8 cellular contexts compared by ENCODE assay signal in the genomic region with DNA sequence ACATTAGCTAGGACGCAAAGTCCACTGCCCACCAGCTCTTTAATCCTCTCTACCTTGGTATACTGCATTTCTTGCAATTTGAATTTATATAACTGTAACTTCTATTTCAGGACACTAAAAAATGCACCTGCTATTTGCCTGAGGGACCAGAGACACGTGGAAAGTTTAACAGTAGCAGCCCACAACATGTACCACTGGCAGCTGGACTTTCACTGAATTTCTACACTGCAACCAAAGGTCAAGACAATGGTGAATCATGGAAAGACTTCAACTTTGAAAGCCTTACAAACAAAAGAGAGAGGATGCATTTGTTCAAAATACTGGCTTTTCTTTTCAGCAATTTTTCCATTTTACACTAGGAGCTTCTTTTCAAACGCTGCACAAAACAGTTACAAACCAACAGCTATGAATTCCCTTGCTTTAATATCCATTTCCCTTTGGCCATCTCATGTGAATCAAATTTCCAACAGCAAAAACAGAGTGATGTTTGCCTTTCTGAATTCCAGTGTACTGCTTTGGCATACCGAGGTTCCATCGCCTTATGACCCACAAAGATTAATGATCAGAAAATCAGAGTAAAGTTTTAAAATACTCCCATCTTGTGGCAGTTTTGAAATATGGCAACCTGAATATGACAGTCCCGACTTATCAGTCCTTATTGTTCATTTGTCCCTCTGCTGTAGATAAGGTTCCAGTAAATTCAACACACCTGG. TPM values are rescaled to one million over a fixed set of nuclear protein-coding genes. Genes with fewer than 3 reads are reported as not detected.
A peak's percentile ranks its signal among the peaks of the same experiment; 100 is the strongest.
DNase-seq lines count a peak whose midpoint lies in the region; ATAC-seq and TF ChIP-seq lines count a peak whose summit lies in the region.

No MANE protein-coding gene starts in this region.

- H3F3A ChIP-seq in SK-N-SH (replicated peaks; ENCODE audit: insufficient read depth): peaks cover 7% of the 10 kb centered on the region

- H3K27me3 ChIP-seq in SK-N-SH (ENCODE audit: insufficient read depth): no peaks in the 10 kb centered on the region

- WGBS in SK-N-SH (ENCODE audit: low lambda C conversion rate): 54% methylated on average over 6 of the region's 6 CpGs

- peak; percentile 80 for TF ChIP-seq CTCF in C4-2B (conservative IDR thresholded peaks at IDR 0.05)
- TF ChIP-seq CTCF in SK-N-SH (IDR thresholded peaks at IDR 0.05): peak; percentile 72
- TF ChIP-seq CTCF in fibroblast of mammary gland (conservative IDR thresholded peaks at IDR 0.05; ENCODE audit: control insufficient read depth, insufficient read depth, low read depth, low read length): peak; percentile 63
- peak; percentile 71 for TF ChIP-seq CTCF in osteocyte (IDR thresholded peaks at IDR 0.05)

- no peak overlapping the region for H3K9ac ChIP-seq in SK-N-SH

- no peaks in the 10 kb centered on the region for H3K27me3 Mint-ChIP-seq in osteocyte (ENCODE audit: unreplicated experiment)

- no peaks in the 10 kb centered on the region for H3K9me3 Mint-ChIP-seq in osteocyte (ENCODE audit: unreplicated experiment)

- CTCF ChIA-PET in SK-N-SH (lab: Yijun Ruan, JAX): interaction anchor here (0.6 to 5.6 kb wide), 43 partner anchors 8 to 605 kb away, joined by 3 to 111 read pairs (median 4); a partner anchor contains a TSS

- H3K4me1 ChIP-seq in SK-N-SH (ENCODE audit: control insufficient read depth in 1 of 2, insufficient read depth in 2 of 2, low read depth in 1 of 2, low read length in 1 of 2): peaks cover 5 to 8% of the 10 kb centered on the region in 2 experiments; a peak in 2 of 4 replicates

- no peaks in the 10 kb centered on the region for H4K20me1 ChIP-seq in SK-N-SH (ENCODE audit: insufficient read depth)

- H3K27ac Mint-ChIP-seq in osteocyte (ENCODE audit: unreplicated experiment): peak overlapping the region; percentile 17

- no peak overlapping the region for H3K4me3 Mint-ChIP-seq in osteocyte (ENCODE audit: unreplicated experiment)

- no peaks in the 10 kb centered on the region; the same call in 1 of the 2 replicates for H3K9me2 ChIP-seq in SK-N-SH

- peak; percentile 85 for TF ChIP-seq RAD21 in SK-N-SH (IDR thresholded peaks at IDR 0.05; ENCODE audit: low read length)

- DNase-seq in KBM-7 (peak; percentile 61), SK-N-SH (peak; percentile 59), fibroblast of mammary gland (ENCODE audit: low read depth) (peak; percentile 75), osteocyte (ENCODE audit: extremely low spot score, unreplicated experiment) (no peak)
- no peak for DNase-seq in effector CD8-positive, alpha-beta T cell (lab: John Stamatoyannopoulos, UW)

- no peak overlapping the region for H3K4me2 ChIP-seq in SK-N-SH

- H3K36me3 Mint-ChIP-seq in osteocyte (ENCODE audit: unreplicated experiment): no peaks in the 10 kb centered on the region

- peak; percentile 65 for ATAC-seq in GM19035 (IDR thresholded peaks at IDR 0.05; ENCODE audit: unreplicated experiment)
- ATAC-seq in GM18873 (IDR thresholded peaks at IDR 0.05; ENCODE audit: low FRiP score, unreplicated experiment): no peak

- POLR2A ChIA-PET in SK-N-SH (lab: Yijun Ruan, JAX): interaction anchor here (0.5 kb wide), 1 partner anchor 444 kb away, joined by 4 read pairs; no protein-coding TSS in a partner anchor

- H3K27ac ChIP-seq in C4-2B (no peak overlapping the region), SK-N-SH (ENCODE audit: low read depth in 2 of 2, low read length in 1 of 2) (no peak overlapping the region)

- H3K79me2 ChIP-seq in SK-N-SH (ENCODE audit: insufficient read depth): no peaks in the 10 kb centered on the region

- H3K4me3 ChIP-seq in SK-N-SH (ENCODE audit: low read depth in 2 of 2, low read length in 1 of 2) (no peak overlapping the region), fibroblast of mammary gland (ENCODE audit: control insufficient read depth, low read depth, low read length) (no peak overlapping the region)

- peaks cover 15% of the 10 kb centered on the region for H3K4me1 Mint-ChIP-seq in osteocyte (ENCODE audit: unreplicated experiment)

- no peaks in the 10 kb centered on the region for H3K9me3 ChIP-seq in SK-N-SH

- H3K36me3 ChIP-seq in SK-N-SH (replicated peaks in 1 of 2; ENCODE audit: control insufficient read depth in 1 of 2, insufficient read depth in 2 of 2, low read length in 1 of 2): no peaks in the 10 kb centered on the region

- in situ Hi-C loops in KBM-7 (cut with MboI; ENCODE audit: low pct_unique_long_range_greater_than_20kb, low sequenced_read_pairs): no loop called here

- no peak overlapping the region for H2AFZ ChIP-seq in SK-N-SH (ENCODE audit: low read depth)

- no peak for TF ChIP-seq EP300 in SK-N-SH (IDR thresholded peaks at IDR 0.05; ENCODE audit: borderline replicate concordance in 1 of 2, low read depth in 1 of 2, low read length in 1 of 2)

TF ChIP-seq in SK-N-SH, 30 proteins besides CTCF, POLR2A, EP300 and RAD21:
- TF ChIP-seq CHD2 (IDR thresholded peaks at IDR 0.05; ENCODE audit: low read length, partially characterized antibody) (no peak), TAF1 (IDR thresholded peaks at IDR 0.05; ENCODE audit: borderline replicate concordance, low read depth, low read length) (no peak), FOXJ3 (CRISPR knock-in tag; IDR thresholded peaks at IDR 0.05) (no peak), SMC3 (IDR thresholded peaks at IDR 0.05; ENCODE audit: low read depth, low read length) (peak; percentile 67)

RNA-seq across cellular contexts. Expression of a gene that starts 29.9 kb away (rescaled TPM):
- polyA plus RNA-seq in SK-N-SH (2012; rRNA removed): 58.4 and 73.0 TPM in 2 replicates
- polyA plus RNA-seq in SK-N-SH (2012; cell fraction: cytosol; rRNA removed): 98.3 and 151 TPM in 2 replicates
- polyA plus RNA-seq in SK-N-SH (2012; cell fraction: nucleus; rRNA removed): 23.9 and 53.9 TPM in 2 replicates
- 84.7 and 97.2 TPM in 2 replicates for total RNA-seq in osteocyte

RNA-seq across cellular contexts. Expression of a gene that starts 30.8 kb away (rescaled TPM):
- 0.94 and 1.4 TPM in 2 replicates for polyA plus RNA-seq in SK-N-SH (2012; rRNA removed)
- polyA plus RNA-seq in SK-N-SH (2012; cell fraction: cytosol; rRNA removed): 1.6 and 2.3 TPM in 2 replicates
- polyA plus RNA-seq in SK-N-SH (2012; cell fraction: nucleus; rRNA removed): 3.3 and 5.2 TPM in 2 replicates
- 8.6 and 10.1 TPM in 2 replicates for total RNA-seq in osteocyte

Comparison
In these comparisons a context has a peak if more than half of its experiments do, and no peak if none do; other contexts are left out.
1. DNase-seq: peak in KBM-7 (single experiment), SK-N-SH (single experiment) and fibroblast of mammary gland (single experiment); none in osteocyte (single experiment) and effector CD8-positive, alpha-beta T cell (single experiment).
2. Peak in every context shown above with its lines, with median percentiles within 50 percentile points of each other: CTCF ChIP-seq.